1 cellular context compared by ENCODE assay signal in the genomic region with DNA sequence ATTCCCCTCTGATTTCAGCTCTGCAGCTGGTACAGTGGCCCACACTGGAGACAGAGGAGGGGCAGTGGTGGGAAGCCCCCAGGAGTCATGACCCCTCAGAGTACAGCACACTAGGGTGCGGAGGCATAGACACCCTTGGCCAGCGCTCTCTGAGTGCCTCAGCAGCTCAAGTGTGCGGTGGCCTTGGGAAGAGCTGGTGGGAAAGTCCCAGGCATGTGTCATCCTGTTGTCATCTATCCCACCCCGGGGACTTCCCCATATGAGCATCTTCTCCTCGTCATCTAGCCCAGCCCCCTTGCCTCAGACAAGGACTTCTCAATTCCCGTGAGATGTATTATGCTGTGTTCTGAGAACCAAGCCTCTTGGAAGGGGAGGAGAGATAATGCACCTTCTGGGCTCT.
TF ChIP-seq lines count a peak whose summit lies in the region.

No MANE protein-coding gene starts in this region.

TF ChIP-seq in K562, 482 proteins besides CTCF, POLR2A, EP300 and RAD21 (continued from another document and continues in another):
- TF ChIP-seq, protein P1, sequence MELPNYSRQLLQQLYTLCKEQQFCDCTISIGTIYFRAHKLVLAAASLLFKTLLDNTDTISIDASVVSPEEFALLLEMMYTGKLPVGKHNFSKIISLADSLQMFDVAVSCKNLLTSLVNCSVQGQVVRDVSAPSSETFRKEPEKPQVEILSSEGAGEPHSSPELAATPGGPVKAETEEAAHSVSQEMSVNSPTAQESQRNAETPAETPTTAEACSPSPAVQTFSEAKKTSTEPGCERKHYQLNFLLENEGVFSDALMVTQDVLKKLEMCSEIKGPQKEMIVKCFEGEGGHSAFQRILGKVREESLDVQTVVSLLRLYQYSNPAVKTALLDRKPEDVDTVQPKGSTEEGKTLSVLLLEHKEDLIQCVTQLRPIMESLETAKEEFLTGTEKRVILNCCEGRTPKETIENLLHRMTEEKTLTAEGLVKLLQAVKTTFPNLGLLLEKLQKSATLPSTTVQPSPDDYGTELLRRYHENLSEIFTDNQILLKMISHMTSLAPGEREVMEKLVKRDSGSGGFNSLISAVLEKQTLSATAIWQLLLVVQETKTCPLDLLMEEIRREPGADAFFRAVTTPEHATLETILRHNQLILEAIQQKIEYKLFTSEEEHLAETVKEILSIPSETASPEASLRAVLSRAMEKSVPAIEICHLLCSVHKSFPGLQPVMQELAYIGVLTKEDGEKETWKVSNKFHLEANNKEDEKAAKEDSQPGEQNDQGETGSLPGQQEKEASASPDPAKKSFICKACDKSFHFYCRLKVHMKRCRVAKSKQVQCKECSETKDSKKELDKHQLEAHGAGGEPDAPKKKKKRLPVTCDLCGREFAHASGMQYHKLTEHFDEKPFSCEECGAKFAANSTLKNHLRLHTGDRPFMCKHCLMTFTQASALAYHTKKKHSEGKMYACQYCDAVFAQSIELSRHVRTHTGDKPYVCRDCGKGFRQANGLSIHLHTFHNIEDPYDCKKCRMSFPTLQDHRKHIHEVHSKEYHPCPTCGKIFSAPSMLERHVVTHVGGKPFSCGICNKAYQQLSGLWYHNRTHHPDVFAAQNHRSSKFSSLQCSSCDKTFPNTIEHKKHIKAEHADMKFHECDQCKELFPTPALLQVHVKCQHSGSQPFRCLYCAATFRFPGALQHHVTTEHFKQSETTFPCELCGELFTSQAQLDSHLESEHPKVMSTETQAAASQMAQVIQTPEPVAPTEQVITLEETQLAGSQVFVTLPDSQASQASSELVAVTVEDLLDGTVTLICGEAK (IDR thresholded peaks at IDR 0.05): no peak
- TF ChIP-seq, protein P1 (CRISPR knock-in tag; IDR thresholded peaks at IDR 0.05): no peak
- TF ChIP-seq DMBX1 (CRISPR knock-in tag; IDR thresholded peaks at IDR 0.05; ENCODE audit: borderline replicate concordance) (no peak), MTA2 (IDR thresholded peaks at IDR 0.05; ENCODE audit: low read depth) (no peak), CREM (IDR thresholded peaks at IDR 0.05; ENCODE audit: low read depth) (peak; percentile 40), FUS (optimal IDR thresholded peaks at IDR 0.05; ENCODE audit: low read depth, low read length) (no peak), NRF1 (conservative IDR thresholded peaks at IDR 0.05 in 1 of 2, IDR thresholded peaks at IDR 0.05 in 1 of 2) (no peak), WHSC1 (IDR thresholded peaks at IDR 0.05; ENCODE audit: low read length) (no peak), ZNF347 (CRISPR knock-in tag; IDR thresholded peaks at IDR 0.05; ENCODE audit: low read depth) (no peak), CEBPG (CRISPR knock-in tag; IDR thresholded peaks at IDR 0.05) (no peak), CEBPG (tag; conservative IDR thresholded peaks at IDR 0.05 in 1 of 2, IDR thresholded peaks at IDR 0.05 in 1 of 2) (no peak), NBN (IDR thresholded peaks at IDR 0.05; ENCODE audit: low read depth) (no peak), GABPA (tag; conservative IDR thresholded peaks at IDR 0.05; ENCODE audit: low read depth) (no peak), SRSF1 (IDR thresholded peaks at IDR 0.05; ENCODE audit: low read depth, low read length) (no peak), TFAP4 (CRISPR knock-in tag; IDR thresholded peaks at IDR 0.05; ENCODE audit: borderline replicate concordance) (peak; percentile 7; the same call in 1 of the 2 replicates), THRAP3 (IDR thresholded peaks at IDR 0.05; ENCODE audit: borderline replicate concordance) (no peak), KLF13 (tag; IDR thresholded peaks at IDR 0.05; ENCODE audit: borderline replicate concordance, low read depth) (no peak), TOE1 (IDR thresholded peaks at IDR 0.05; ENCODE audit: borderline replicate concordance) (no peak), TOE1 (CRISPR knock-in tag; IDR thresholded peaks at IDR 0.05; ENCODE audit: borderline replicate concordance, low read depth) (no peak), RFX7 (CRISPR knock-in tag; IDR thresholded peaks at IDR 0.05) (no peak), ZBTB34 (CRISPR knock-in tag; IDR thresholded peaks at IDR 0.05) (no peak), HNRNPL (IDR thresholded peaks at IDR 0.05; ENCODE audit: low read depth, low read length) (no peak), TCF3 (CRISPR knock-in tag; IDR thresholded peaks at IDR 0.05) (no peak), ZNF695 (CRISPR knock-in tag; IDR thresholded peaks at IDR 0.05) (no peak), C11orf30 (IDR thresholded peaks at IDR 0.05; ENCODE audit: low read depth) (no peak), CBX8 (IDR thresholded peaks at IDR 0.05; ENCODE audit: borderline replicate concordance, extremely low read depth, low read depth, low read length, poor library complexity, severe bottlenecking) (no peak), POLR3G (IDR thresholded peaks at IDR 0.05; ENCODE audit: extremely low read depth, insufficient read length, insufficient replicate concordance) (no peak), ZNF449 (CRISPR knock-in tag; IDR thresholded peaks at IDR 0.05) (no peak), MCM7 (IDR thresholded peaks at IDR 0.05) (no peak), ETV1 (tag; conservative IDR thresholded peaks at IDR 0.05; ENCODE audit: low read depth) (no peak), ATF7 (IDR thresholded peaks at IDR 0.05) (peak; percentile 16; the same call in 1 of the 2 replicates), TARDBP (IDR thresholded peaks at IDR 0.05) (no peak), CEBPB (tag; IDR thresholded peaks at IDR 0.05) (no peak), ZNF830 (CRISPR knock-in tag; IDR thresholded peaks at IDR 0.05) (no peak), POLR2AphosphoS5 (IDR thresholded peaks at IDR 0.05; ENCODE audit: control insufficient read depth, insufficient read depth, low read depth, low read length) (no peak), ZNF431 (CRISPR knock-in tag; IDR thresholded peaks at IDR 0.05) (no peak)
- TF ChIP-seq, protein P2, sequence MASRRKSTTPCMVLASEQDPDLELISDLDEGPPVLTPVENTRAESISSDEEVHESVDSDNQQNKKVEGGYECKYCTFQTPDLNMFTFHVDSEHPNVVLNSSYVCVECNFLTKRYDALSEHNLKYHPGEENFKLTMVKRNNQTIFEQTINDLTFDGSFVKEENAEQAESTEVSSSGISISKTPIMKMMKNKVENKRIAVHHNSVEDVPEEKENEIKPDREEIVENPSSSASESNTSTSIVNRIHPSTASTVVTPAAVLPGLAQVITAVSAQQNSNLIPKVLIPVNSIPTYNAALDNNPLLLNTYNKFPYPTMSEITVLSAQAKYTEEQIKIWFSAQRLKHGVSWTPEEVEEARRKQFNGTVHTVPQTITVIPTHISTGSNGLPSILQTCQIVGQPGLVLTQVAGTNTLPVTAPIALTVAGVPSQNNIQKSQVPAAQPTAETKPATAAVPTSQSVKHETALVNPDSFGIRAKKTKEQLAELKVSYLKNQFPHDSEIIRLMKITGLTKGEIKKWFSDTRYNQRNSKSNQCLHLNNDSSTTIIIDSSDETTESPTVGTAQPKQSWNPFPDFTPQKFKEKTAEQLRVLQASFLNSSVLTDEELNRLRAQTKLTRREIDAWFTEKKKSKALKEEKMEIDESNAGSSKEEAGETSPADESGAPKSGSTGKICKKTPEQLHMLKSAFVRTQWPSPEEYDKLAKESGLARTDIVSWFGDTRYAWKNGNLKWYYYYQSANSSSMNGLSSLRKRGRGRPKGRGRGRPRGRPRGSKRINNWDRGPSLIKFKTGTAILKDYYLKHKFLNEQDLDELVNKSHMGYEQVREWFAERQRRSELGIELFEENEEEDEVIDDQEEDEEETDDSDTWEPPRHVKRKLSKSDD (conservative IDR thresholded peaks at IDR 0.05; ENCODE audit: low read length): no peak
- TF ChIP-seq, protein P3, sequence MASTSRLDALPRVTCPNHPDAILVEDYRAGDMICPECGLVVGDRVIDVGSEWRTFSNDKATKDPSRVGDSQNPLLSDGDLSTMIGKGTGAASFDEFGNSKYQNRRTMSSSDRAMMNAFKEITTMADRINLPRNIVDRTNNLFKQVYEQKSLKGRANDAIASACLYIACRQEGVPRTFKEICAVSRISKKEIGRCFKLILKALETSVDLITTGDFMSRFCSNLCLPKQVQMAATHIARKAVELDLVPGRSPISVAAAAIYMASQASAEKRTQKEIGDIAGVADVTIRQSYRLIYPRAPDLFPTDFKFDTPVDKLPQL (IDR thresholded peaks at IDR 0.05; ENCODE audit: extremely low read depth, insufficient read length): no peak
- TF ChIP-seq, protein P4, sequence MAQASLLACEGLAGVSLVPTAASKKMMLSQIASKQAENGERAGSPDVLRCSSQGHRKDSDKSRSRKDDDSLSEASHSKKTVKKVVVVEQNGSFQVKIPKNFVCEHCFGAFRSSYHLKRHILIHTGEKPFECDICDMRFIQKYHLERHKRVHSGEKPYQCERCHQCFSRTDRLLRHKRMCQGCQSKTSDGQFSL (CRISPR knock-in tag; IDR thresholded peaks at IDR 0.05): no peak
- TF ChIP-seq, protein P4 (tag; IDR thresholded peaks at IDR 0.05): no peak
- TF ChIP-seq, protein P5, sequence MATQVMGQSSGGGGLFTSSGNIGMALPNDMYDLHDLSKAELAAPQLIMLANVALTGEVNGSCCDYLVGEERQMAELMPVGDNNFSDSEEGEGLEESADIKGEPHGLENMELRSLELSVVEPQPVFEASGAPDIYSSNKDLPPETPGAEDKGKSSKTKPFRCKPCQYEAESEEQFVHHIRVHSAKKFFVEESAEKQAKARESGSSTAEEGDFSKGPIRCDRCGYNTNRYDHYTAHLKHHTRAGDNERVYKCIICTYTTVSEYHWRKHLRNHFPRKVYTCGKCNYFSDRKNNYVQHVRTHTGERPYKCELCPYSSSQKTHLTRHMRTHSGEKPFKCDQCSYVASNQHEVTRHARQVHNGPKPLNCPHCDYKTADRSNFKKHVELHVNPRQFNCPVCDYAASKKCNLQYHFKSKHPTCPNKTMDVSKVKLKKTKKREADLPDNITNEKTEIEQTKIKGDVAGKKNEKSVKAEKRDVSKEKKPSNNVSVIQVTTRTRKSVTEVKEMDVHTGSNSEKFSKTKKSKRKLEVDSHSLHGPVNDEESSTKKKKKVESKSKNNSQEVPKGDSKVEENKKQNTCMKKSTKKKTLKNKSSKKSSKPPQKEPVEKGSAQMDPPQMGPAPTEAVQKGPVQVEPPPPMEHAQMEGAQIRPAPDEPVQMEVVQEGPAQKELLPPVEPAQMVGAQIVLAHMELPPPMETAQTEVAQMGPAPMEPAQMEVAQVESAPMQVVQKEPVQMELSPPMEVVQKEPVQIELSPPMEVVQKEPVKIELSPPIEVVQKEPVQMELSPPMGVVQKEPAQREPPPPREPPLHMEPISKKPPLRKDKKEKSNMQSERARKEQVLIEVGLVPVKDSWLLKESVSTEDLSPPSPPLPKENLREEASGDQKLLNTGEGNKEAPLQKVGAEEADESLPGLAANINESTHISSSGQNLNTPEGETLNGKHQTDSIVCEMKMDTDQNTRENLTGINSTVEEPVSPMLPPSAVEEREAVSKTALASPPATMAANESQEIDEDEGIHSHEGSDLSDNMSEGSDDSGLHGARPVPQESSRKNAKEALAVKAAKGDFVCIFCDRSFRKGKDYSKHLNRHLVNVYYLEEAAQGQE (CRISPR knock-in tag; IDR thresholded peaks at IDR 0.05; ENCODE audit: low read depth): no peak
